In genomic region chr14:68936476-68936875, GRCh38 we compare ENCODE assay signal across 16 cellular contexts. TPM values are rescaled to one million over a fixed set of nuclear protein-coding genes. Genes with fewer than 3 reads are reported as not detected.
DNase-seq lines count a peak whose midpoint lies in the region; ATAC-seq, FAIRE-seq and TF ChIP-seq lines count a peak whose summit lies in the region.
"Had no signal": no experiment of that assay in that cellular context is flagged by ENCODE, and none has a peak within 500 bp of the region (broad histone marks: within the 10 kb centered on the region; RNA-seq: fewer than 3 reads in every experiment).

No MANE protein-coding gene starts in this region.

- ATAC-seq in Right ventricle myocardium inferior (peak; percentile 20), left ventricle myocardium superior (no peak), PC-3 (no peak)
- ATAC-seq: natural killer cell treated with Interleukin-12 subunit alpha and Interleukin-12 subunit beta and Interleukin-15 and Interleukin-18, amount 100 ng/mL, for 72 hours; stimulated activated naive B cell treated with anti-CD40 and anti-IgM and Interleukin-4, amounts not matched to agents 10 μg/mL and 1 μg/mL and 100 μg/mL, for 72 hours had no signal

- H3K9ac ChIP-seq in PC-3 (ENCODE audit: low read length): no peak overlapping the region

- H3K9me2 ChIP-seq in PC-3 (replicated peaks; ENCODE audit: low read length): no peaks in the 10 kb centered on the region

- BruUV-seq in PC-3 (replicated peaks; lab: Mats Ljungman, UMichigan): no TSS peak

- TF ChIP-seq CTCF in esophagus squamous epithelium (IDR thresholded peaks at IDR 0.05) (no peak), neutrophil (IDR thresholded peaks at IDR 0.05) (no peak), D721Med (IDR thresholded peaks at IDR 0.05; ENCODE audit: insufficient read depth, missing control alignments) (no peak), PC-3 (conservative IDR thresholded peaks at IDR 0.05; ENCODE audit: low read depth, low read length) (no peak)

- H3K79me2 ChIP-seq in PC-3 (ENCODE audit: low read length): peaks cover 100% of the 10 kb centered on the region

- no peaks in the 10 kb centered on the region for H3F3A ChIP-seq in PC-3 (ENCODE audit: low read length, unreplicated experiment)

- POLR2A ChIA-PET in PC-3 (lab: Charles Lee; ENCODE audit: unreplicated experiment): no interaction called here

- peak overlapping the region in 2 of 4 donors; percentile 0 to 15 for H3K4me3 ChIP-seq in esophagus squamous epithelium
- H3K4me3 ChIP-seq in neutrophil (ENCODE audit: low read depth in 1 of 2, low read length in 1 of 2): no peak overlapping the region
- H3K4me3 ChIP-seq in urinary bladder (ENCODE audit: low read depth, low read length): no peak overlapping the region
- H3K4me3 ChIP-seq in PC-3 (ENCODE audit: low read length): no peak overlapping the region

- peaks cover 63 to 100% (median 91%) of the 10 kb centered on the region in 3 donors for H3K4me1 ChIP-seq in esophagus squamous epithelium
- peaks cover 98 to 100% of the 10 kb centered on the region in 2 experiments for H3K4me1 ChIP-seq in neutrophil (ENCODE audit: control insufficient read depth in 1 of 2, insufficient read depth in 1 of 2, low read depth in 1 of 2, low read length in 1 of 2)
- H3K4me1 ChIP-seq in urinary bladder (ENCODE audit: insufficient read depth): no peaks in the 10 kb centered on the region
- H3K4me1 ChIP-seq in PC-3 (ENCODE audit: insufficient read depth, low read length): peaks cover 39% of the 10 kb centered on the region

- no peaks in the 10 kb centered on the region for H3K36me3 ChIP-seq in esophagus squamous epithelium
- no peaks in the 10 kb centered on the region for H3K36me3 ChIP-seq in neutrophil
- no peaks in the 10 kb centered on the region for H3K36me3 ChIP-seq in urinary bladder (ENCODE audit: insufficient read depth)
- peaks cover 33% of the 10 kb centered on the region for H3K36me3 ChIP-seq in PC-3 (ENCODE audit: low read depth, low read length)

- H3K27ac ChIP-seq in esophagus squamous epithelium: peak overlapping the region; percentile 75 to 93 (median 90)
- peak overlapping the region; percentile 97 for H3K27ac ChIP-seq in neutrophil
- H3K27ac ChIP-seq in urinary bladder (ENCODE audit: low read depth): peak overlapping the region; percentile 33
- H3K27ac ChIP-seq in PC-3 (ENCODE audit: low read length): no peak overlapping the region

- H3K4me2 ChIP-seq in PC-3 (ENCODE audit: low read length): no peak overlapping the region

- CTCF ChIA-PET in PC-3 (lab: Charles Lee): no interaction called here

- H4K20me1 ChIP-seq in PC-3 (ENCODE audit: low read length): peaks cover 93% of the 10 kb centered on the region

- WGBS in esophagus squamous epithelium, 2 donors: 37 to 39% methylated on average over 8 of the region's 8 CpGs
- 52% methylated on average over 8 of the region's 8 CpGs for WGBS in urinary bladder

- H2AFZ ChIP-seq in PC-3 (ENCODE audit: low read length): no peak overlapping the region

- no peaks in the 10 kb centered on the region for H3K9me3 ChIP-seq in esophagus squamous epithelium
- H3K9me3 ChIP-seq in neutrophil: no peaks in the 10 kb centered on the region
- H3K9me3 ChIP-seq in PC-3 (ENCODE audit: low read length): no peaks in the 10 kb centered on the region

- no peak for FAIRE-seq in D721Med (lab: Jason Lieb, UNC)

- no peak for TF ChIP-seq POLR2A in esophagus squamous epithelium (IDR thresholded peaks at IDR 0.05)

- intact Hi-C loops in Right ventricle myocardium inferior (cut with DNase I): no loop called here
- intact Hi-C loops in left ventricle myocardium superior (cut with micrococcal nuclease): no loop called here
- intact Hi-C loops in esophagus squamous epithelium (cut with DNase I): no loop called here
- intact Hi-C loops in PC-3 (cut with micrococcal nuclease): no loop called here

- H3K27me3 ChIP-seq in esophagus squamous epithelium (no peaks in the 10 kb centered on the region), neutrophil (no peaks in the 10 kb centered on the region), PC-3 (ENCODE audit: low read length) (no peaks in the 10 kb centered on the region)

- DNase-seq in Right ventricle myocardium inferior (ENCODE audit: missing footprints): peak; percentile 33
- DNase-seq in left ventricle myocardium superior: no peak
- DNase-seq in esophagus squamous epithelium (lab: John Stamatoyannopoulos, UW): no peak
- DNase-seq in D721Med (ENCODE audit: insufficient read length, low spot score): no peak
- no peak for DNase-seq in PC-3
- DNase-seq in NCI-H2171 (lab: John Stamatoyannopoulos, UW): no peak
- DNase-seq: activated CD4-positive, alpha-beta T cell treated with anti-CD3 and anti-CD28 coated beads for 48 hours; activated naive CD4-positive, alpha-beta T cell; effector memory CD4-positive, alpha-beta T cell; hippocampal formation; NCI-H526 treated with DMSO at 0.1 percent for 48 hours; stimulated activated CD4-positive, alpha-beta T cell treated with anti-CD3 and anti-CD28 coated beads, Interleukin-1b, Interleukin-23, amount 100 ng/mL, for 48 hours; stimulated activated naive B cell treated with anti-CD40 and anti-IgM and Interleukin-4, amounts not matched to agents 10 μg/mL and 1 μg/mL and 100 μg/mL, for 72 hours had no signal

RNA-seq across cellular contexts. Expression of gene ACTN1, which starts 42.6 kb away (rescaled TPM):
- total RNA-seq in Right ventricle myocardium inferior (136 TPM), left ventricle myocardium superior (90.5 TPM), esophagus squamous epithelium (100 to 1,000 TPM; 118 to 145 (median 131) TPM), urinary bladder (150 TPM), PC-3 (2014; rRNA removed) (303 and 400 TPM in 2 replicates)
- 723 TPM for polyA plus RNA-seq in urinary bladder
